Comparison of ENCODE assay signal across 8 cellular contexts in genomic region chr2:237572021-237572741, GRCh38. TPM values are rescaled to one million over a fixed set of nuclear protein-coding genes. Genes with fewer than 3 reads are reported as not detected.
DNase-seq lines count a peak whose midpoint lies in the region; ATAC-seq and TF ChIP-seq lines count a peak whose summit lies in the region.

No MANE protein-coding gene starts in this region.

- no peak overlapping the region for H3K27ac Mint-ChIP-seq in activated T-helper 1 cell treated with anti-CD3 and anti-CD28 coated beads, Interleukin-12 subunit alpha, Interleukin-12 subunit beta, Interleukin-2, Interleukin-4 antibody, amounts not matched to agents 30 ng/mL and 10 ng/mL and 1 ng/mL, durations not matched to agents 14 hours and 24 hours and 36 hours
- peak overlapping the region; percentile 72 for H3K27ac Mint-ChIP-seq in neural progenitor cell
- H3K27ac Mint-ChIP-seq in stimulated activated naive CD8-positive, alpha-beta T cell treated with anti-CD3 and anti-CD28 coated beads, Interleukin-15, amount 100 ng/mL, for 72 hours = no peak overlapping the region

- H3K36me3 Mint-ChIP-seq in activated T-helper 1 cell treated with anti-CD3 and anti-CD28 coated beads, Interleukin-12 subunit alpha, Interleukin-12 subunit beta, Interleukin-2, Interleukin-4 antibody, amounts not matched to agents 30 ng/mL and 10 ng/mL and 1 ng/mL, durations not matched to agents 14 hours and 24 hours and 36 hours (ENCODE audit: low read depth) = no peaks in the 10 kb centered on the region
- H3K36me3 Mint-ChIP-seq in neural progenitor cell = no peaks in the 10 kb centered on the region

- H3F3A ChIP-seq in neural progenitor cell (ENCODE audit: low read depth) = no peaks in the 10 kb centered on the region

- H3K4me2 ChIP-seq in Karpas-422 (ENCODE audit: low read depth, low read length, poor library complexity, severe bottlenecking) (no peak overlapping the region), neural progenitor cell (no peak overlapping the region)

- H3K9ac ChIP-seq in Karpas-422 (ENCODE audit: low read length) (no peak overlapping the region), neural progenitor cell (no peak overlapping the region)

- no peaks in the 10 kb centered on the region for H3K9me2 ChIP-seq in Karpas-422 (replicated peaks; ENCODE audit: insufficient read depth, low read length)

- peak; percentile 70 to 99 (median 98) for TF ChIP-seq CTCF in Peyer's patch (IDR thresholded peaks at IDR 0.05)
- peak; percentile 76 for TF ChIP-seq CTCF in fibroblast of the aortic adventitia (IDR thresholded peaks at IDR 0.05; ENCODE audit: insufficient read depth, low read length)
- TF ChIP-seq CTCF in neural progenitor cell (IDR thresholded peaks at IDR 0.05) = peak; percentile 100

- no peaks in the 10 kb centered on the region for H3K9me3 ChIP-seq in Karpas-422 (ENCODE audit: low read length)
- no peaks in the 10 kb centered on the region for H3K9me3 ChIP-seq in Peyer's patch
- no peaks in the 10 kb centered on the region for H3K9me3 ChIP-seq in neural progenitor cell (ENCODE audit: low read depth)

- no peaks in the 10 kb centered on the region for H3K27me3 ChIP-seq in Karpas-422 (ENCODE audit: low read length)
- no peaks in the 10 kb centered on the region for H3K27me3 ChIP-seq in Peyer's patch
- H3K27me3 ChIP-seq in neural progenitor cell = no peaks in the 10 kb centered on the region

- peak; percentile 86 for ATAC-seq in GM21526 (IDR thresholded peaks at IDR 0.05; ENCODE audit: low FRiP score, unreplicated experiment)
- ATAC-seq in stimulated activated naive CD8-positive, alpha-beta T cell treated with anti-CD3 and anti-CD28 coated beads, Interleukin-15, amount 100 ng/mL, for 72 hours = peak; percentile 94

- intact Hi-C loops in activated T-helper 1 cell treated with anti-CD3 and anti-CD28 coated beads, Interleukin-12 subunit alpha, Interleukin-12 subunit beta, Interleukin-2, Interleukin-4 antibody, amounts not matched to agents 30 ng/mL and 10 ng/mL and 1 ng/mL, durations not matched to agents 14 hours and 24 hours and 36 hours (cut with micrococcal nuclease) = loop anchor here (1.0 kb wide), 5 partner anchors 60 to 487 kb away; partner anchors contain the start of gene COPS8

- no peaks in the 10 kb centered on the region for H4K20me1 ChIP-seq in Karpas-422 (ENCODE audit: insufficient read depth, low read depth, low read length)
- no peaks in the 10 kb centered on the region for H4K20me1 ChIP-seq in neural progenitor cell (ENCODE audit: low read depth)

- H3K27me3 Mint-ChIP-seq in activated T-helper 1 cell treated with anti-CD3 and anti-CD28 coated beads, Interleukin-12 subunit alpha, Interleukin-12 subunit beta, Interleukin-2, Interleukin-4 antibody, amounts not matched to agents 30 ng/mL and 10 ng/mL and 1 ng/mL, durations not matched to agents 14 hours and 24 hours and 36 hours (ENCODE audit: insufficient read depth) = peaks cover 7% of the 10 kb centered on the region
- H3K27me3 Mint-ChIP-seq in neural progenitor cell (ENCODE audit: insufficient read depth, low read depth) = peaks cover 6% of the 10 kb centered on the region
- no peaks in the 10 kb centered on the region for H3K27me3 Mint-ChIP-seq in stimulated activated naive CD8-positive, alpha-beta T cell treated with anti-CD3 and anti-CD28 coated beads, Interleukin-15, amount 100 ng/mL, for 72 hours

- H3K9me3 Mint-ChIP-seq in activated T-helper 1 cell treated with anti-CD3 and anti-CD28 coated beads, Interleukin-12 subunit alpha, Interleukin-12 subunit beta, Interleukin-2, Interleukin-4 antibody, amounts not matched to agents 30 ng/mL and 10 ng/mL and 1 ng/mL, durations not matched to agents 14 hours and 24 hours and 36 hours = no peaks in the 10 kb centered on the region
- no peaks in the 10 kb centered on the region for H3K9me3 Mint-ChIP-seq in neural progenitor cell
- no peaks in the 10 kb centered on the region for H3K9me3 Mint-ChIP-seq in stimulated activated naive CD8-positive, alpha-beta T cell treated with anti-CD3 and anti-CD28 coated beads, Interleukin-15, amount 100 ng/mL, for 72 hours

- H3K79me2 ChIP-seq in Karpas-422 (ENCODE audit: low read length) (no peaks in the 10 kb centered on the region), neural progenitor cell (ENCODE audit: low read depth) (no peaks in the 10 kb centered on the region)

- no peak overlapping the region for H2AFZ ChIP-seq in Karpas-422 (ENCODE audit: low read length)
- H2AFZ ChIP-seq in neural progenitor cell (replicated peaks) = no peak overlapping the region

- TF ChIP-seq POLR2A in Peyer's patch (IDR thresholded peaks at IDR 0.05) = no peak

- H3K4me3 Mint-ChIP-seq in activated T-helper 1 cell treated with anti-CD3 and anti-CD28 coated beads, Interleukin-12 subunit alpha, Interleukin-12 subunit beta, Interleukin-2, Interleukin-4 antibody, amounts not matched to agents 30 ng/mL and 10 ng/mL and 1 ng/mL, durations not matched to agents 14 hours and 24 hours and 36 hours = no peak overlapping the region
- H3K4me3 Mint-ChIP-seq in neural progenitor cell = no peak overlapping the region
- no peak overlapping the region for H3K4me3 Mint-ChIP-seq in stimulated activated naive CD8-positive, alpha-beta T cell treated with anti-CD3 and anti-CD28 coated beads, Interleukin-15, amount 100 ng/mL, for 72 hours

- no peak overlapping the region for H3K27ac ChIP-seq in Karpas-422 (ENCODE audit: low read length)
- H3K27ac ChIP-seq in Peyer's patch = no peak overlapping the region
- H3K27ac ChIP-seq in neural progenitor cell = no peak overlapping the region

- H3K36me3 ChIP-seq in Karpas-422 (ENCODE audit: insufficient read depth, low read length) (no peaks in the 10 kb centered on the region), Peyer's patch (peaks cover 0 to 7% (median 0%) of the 10 kb centered on the region in 3 donors), neural progenitor cell (no peaks in the 10 kb centered on the region)

- peaks cover 7% of the 10 kb centered on the region for H3K4me1 Mint-ChIP-seq in activated T-helper 1 cell treated with anti-CD3 and anti-CD28 coated beads, Interleukin-12 subunit alpha, Interleukin-12 subunit beta, Interleukin-2, Interleukin-4 antibody, amounts not matched to agents 30 ng/mL and 10 ng/mL and 1 ng/mL, durations not matched to agents 14 hours and 24 hours and 36 hours (ENCODE audit: low read depth)
- peaks cover 12% of the 10 kb centered on the region for H3K4me1 Mint-ChIP-seq in neural progenitor cell
- H3K4me1 Mint-ChIP-seq in stimulated activated naive CD8-positive, alpha-beta T cell treated with anti-CD3 and anti-CD28 coated beads, Interleukin-15, amount 100 ng/mL, for 72 hours = peaks cover 9% of the 10 kb centered on the region

- H3K4me3 ChIP-seq in Karpas-422 (ENCODE audit: low read length) = no peak overlapping the region
- H3K4me3 ChIP-seq in Peyer's patch = no peak overlapping the region
- H3K4me3 ChIP-seq in fibroblast of the aortic adventitia (ENCODE audit: low read depth, low read length) = no peak overlapping the region
- H3K4me3 ChIP-seq in neural progenitor cell = no peak overlapping the region

- in situ Hi-C loops in Caki2 (cut with HindIII; ENCODE audit: low pct_unique_long_range_greater_than_20kb, low sequenced_read_pairs) = no loop called here

- peak; percentile 52 for DNase-seq in Caki2 (ENCODE audit: low read depth)
- DNase-seq in Karpas-422 = peak; percentile 94
- DNase-seq in Peyer's patch = peak; percentile 78 to 94 (median 94)
- peak; percentile 72 for DNase-seq in activated T-helper 1 cell treated with anti-CD3 and anti-CD28 coated beads, Interleukin-12 subunit alpha, Interleukin-12 subunit beta, Interleukin-2, Interleukin-4 antibody, amounts not matched to agents 30 ng/mL and 10 ng/mL and 1 ng/mL, durations not matched to agents 14 hours and 24 hours and 36 hours (ENCODE audit: low spot score)
- DNase-seq in fibroblast of the aortic adventitia (ENCODE audit: low read depth) = peak; percentile 83
- DNase-seq in neural progenitor cell (ENCODE audit: low spot score) = peak; percentile 96
- peak; percentile 83 to 85 for DNase-seq in stimulated activated naive CD8-positive, alpha-beta T cell treated with anti-CD3 and anti-CD28 coated beads, Interleukin-15, amount 100 ng/mL, for 72 hours

- H3K4me1 ChIP-seq in Karpas-422 (ENCODE audit: low read length) (no peaks in the 10 kb centered on the region), Peyer's patch (peaks cover 0 to 9% (median 2%) of the 10 kb centered on the region in 4 donors), neural progenitor cell (no peaks in the 10 kb centered on the region)

RNA-seq across cellular contexts. Expression of gene PRLH, which starts 5.8 kb away (rescaled TPM):
- total RNA-seq in Caki2 (2014; rRNA removed; shearing (Covaris generic); ENCODE audit: low replicate concordance) = not detected in 2 replicates
- not detected in 2 replicates for total RNA-seq in Karpas-422 (2014; rRNA removed; shearing (Covaris generic); ENCODE audit: low replicate concordance)
- not detected for total RNA-seq in Peyer's patch
- total RNA-seq in activated T-helper 1 cell treated with anti-CD3 and anti-CD28 coated beads, Interleukin-12 subunit alpha, Interleukin-12 subunit beta, Interleukin-2, Interleukin-4 antibody, amounts not matched to agents 30 ng/mL and 10 ng/mL and 1 ng/mL, durations not matched to agents 14 hours and 24 hours and 36 hours = not detected in 2 replicates
- not detected in 2 replicates for total RNA-seq in fibroblast of the aortic adventitia (ENCODE audit: low replicate concordance)
- not detected in 2 replicates for total RNA-seq in neural progenitor cell (ENCODE audit: low replicate concordance)

RNA-seq across cellular contexts. Expression of gene RAB17, which starts 18.4 kb away (rescaled TPM):
- 0.20 TPM in 1 of 2 replicates, not detected in the other for total RNA-seq in Caki2 (2014; rRNA removed; shearing (Covaris generic); ENCODE audit: low replicate concordance)
- total RNA-seq in Karpas-422 (2014; rRNA removed; shearing (Covaris generic); ENCODE audit: low replicate concordance) = 1.3 and 2.9 TPM in 2 replicates
- total RNA-seq in Peyer's patch (100 to 1,000 TPM in 3 of 4 donors, 10 to 100 TPM in 1; 66.0 to 244 (median 219) TPM), fibroblast of the aortic adventitia (ENCODE audit: low replicate concordance) (0.54 and 3.5 TPM in 2 replicates), neural progenitor cell (ENCODE audit: low replicate concordance) (0.43 TPM in 1 of 2 replicates, not detected in the other)
- total RNA-seq in activated T-helper 1 cell treated with anti-CD3 and anti-CD28 coated beads, Interleukin-12 subunit alpha, Interleukin-12 subunit beta, Interleukin-2, Interleukin-4 antibody, amounts not matched to agents 30 ng/mL and 10 ng/mL and 1 ng/mL, durations not matched to agents 14 hours and 24 hours and 36 hours = not detected in 2 replicates

RNA-seq across cellular contexts. Expression of gene LRRFIP1, which starts 55.2 kb away (rescaled TPM):
- 10.9 and 14.4 TPM in 2 replicates for total RNA-seq in Caki2 (2014; rRNA removed; shearing (Covaris generic); ENCODE audit: low replicate concordance)
- 29.9 and 30.7 TPM in 2 replicates for total RNA-seq in Karpas-422 (2014; rRNA removed; shearing (Covaris generic); ENCODE audit: low replicate concordance)
- total RNA-seq in Peyer's patch = 100 to 1,000 TPM; 114 to 182 (median 135) TPM
- total RNA-seq in activated T-helper 1 cell treated with anti-CD3 and anti-CD28 coated beads, Interleukin-12 subunit alpha, Interleukin-12 subunit beta, Interleukin-2, Interleukin-4 antibody, amounts not matched to agents 30 ng/mL and 10 ng/mL and 1 ng/mL, durations not matched to agents 14 hours and 24 hours and 36 hours = 212 and 226 TPM in 2 replicates
- total RNA-seq in fibroblast of the aortic adventitia (ENCODE audit: low replicate concordance) = 29.2 and 49.0 TPM in 2 replicates
- 18.9 and 40.7 TPM in 2 replicates for total RNA-seq in neural progenitor cell (ENCODE audit: low replicate concordance)

Comparison
In these comparisons a context has a peak if more than half of its experiments do, and no peak if none do; other contexts are left out.
1. RNA of gene RAB17, which starts 18.4 kb away (total RNA-seq): 66.0 to 244 TPM in Peyer's patch; 1.3 to 2.9 TPM in Karpas-422, 0.54 to 3.5 TPM in fibroblast of the aortic adventitia, not detected in activated T-helper 1 cell treated with anti-CD3 and anti-CD28 coated beads, Interleukin-12 subunit alpha, Interleukin-12 subunit beta, Interleukin-2, Interleukin-4 antibody, amounts not matched to agents 30 ng/mL and 10 ng/mL and 1 ng/mL, durations not matched to agents 14 hours and 24 hours and 36 hours, 0.20 TPM in Caki2 and 0.43 TPM in neural progenitor cell; every median in the first group is over 10 times any median in the second.
2. Peak in every context shown above with its lines, with median percentiles within 50 percentile points of each other: DNase-seq and CTCF ChIP-seq.